In the genomic region with DNA sequence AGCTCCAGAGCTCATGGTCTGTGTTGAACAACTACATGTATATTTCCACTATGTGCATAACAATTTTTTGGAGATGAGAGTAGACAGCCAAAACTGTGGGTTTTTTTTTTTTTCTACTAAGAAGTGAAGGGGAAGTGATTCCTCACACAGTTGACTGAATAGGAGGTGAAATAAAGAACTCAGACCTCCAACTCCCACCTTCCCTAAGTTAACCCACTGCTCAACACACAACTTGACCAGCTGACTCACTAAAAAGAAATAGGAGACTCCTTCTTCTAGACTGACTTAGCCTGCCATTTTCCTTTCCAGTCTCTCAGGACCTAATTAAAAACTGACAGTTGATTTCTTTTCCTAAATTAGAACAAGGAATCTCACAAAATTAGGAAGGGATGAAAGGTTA, we compare ENCODE assay signal across 10 cellular contexts. TPM values are rescaled to one million over a fixed set of nuclear protein-coding genes. Genes with fewer than 3 reads are reported as not detected.
DNase-seq lines count a peak whose midpoint lies in the region; ATAC-seq, FAIRE-seq and TF ChIP-seq lines count a peak whose summit lies in the region.
"Had no signal": no experiment of that assay in that cellular context is flagged by ENCODE, and none has a peak within 500 bp of the region (broad histone marks: within the 10 kb centered on the region; RNA-seq: fewer than 3 reads in every experiment).

No MANE protein-coding gene starts in this region.

- peaks cover 20% of the 10 kb centered on the region for H3F3A ChIP-seq in neural progenitor cell (ENCODE audit: low read depth)

- H3K4me1 ChIP-seq in GM12878 (ENCODE audit: control insufficient read depth, insufficient read depth, low read length) (peaks cover 10% of the 10 kb centered on the region; the same call in 1 of the 2 replicates), neural progenitor cell (peaks cover 17% of the 10 kb centered on the region), upper lobe of left lung (peaks cover 20 to 37% (median 25%) of the 10 kb centered on the region in 4 donors)

- H3K79me2 ChIP-seq in GM12878 (ENCODE audit: control insufficient read depth, insufficient read depth, low read length) (peaks cover 39% of the 10 kb centered on the region), neural progenitor cell (ENCODE audit: low read depth) (peaks cover 59% of the 10 kb centered on the region)

- H4K20me1 ChIP-seq in GM12878 (ENCODE audit: control insufficient read depth, insufficient read depth) = no peaks in the 10 kb centered on the region
- H4K20me1 ChIP-seq in neural progenitor cell (ENCODE audit: low read depth) = peaks cover 31% of the 10 kb centered on the region

- peaks cover under 1% of the 10 kb centered on the region for H3K9me3 Mint-ChIP-seq in neural progenitor cell

- TF ChIP-seq EP300 in GM12878 (IDR thresholded peaks at IDR 0.05; ENCODE audit: borderline replicate concordance in 1 of 2, control insufficient read depth in 1 of 2, low read depth in 2 of 2, low read length in 2 of 2) (no peak), upper lobe of left lung (IDR thresholded peaks at IDR 0.05) (no peak)

- H3K4me3 ChIP-seq in GM12864 (ENCODE audit: low read depth, low read length) = peak overlapping the region; percentile 69; the same call in 1 of the 2 replicates
- H3K4me3 ChIP-seq in MG63 = peak overlapping the region; percentile 82; the same call in 1 of the 2 replicates
- H3K4me3 ChIP-seq in GM12878 = peak overlapping the region; percentile 86
- peak overlapping the region; percentile 84 for H3K4me3 ChIP-seq in neural progenitor cell
- H3K4me3 ChIP-seq in upper lobe of left lung = peak overlapping the region in 1 of 4 donors; percentile 66

- H2AFZ ChIP-seq in GM12878 (ENCODE audit: control insufficient read depth, low read depth, low read length) (no peak overlapping the region), neural progenitor cell (replicated peaks) (no peak overlapping the region)

- SMC1A ChIA-PET in GM12878 (lab: Charles Lee; ENCODE audit: uncharacterized antibody, unreplicated experiment) = interaction anchor here (1.6 to 1.9 kb wide), 2 partner anchors 34 to 84 kb away, joined by 4 to 8 read pairs; partner anchors contain the start of gene PHC1

- in situ Hi-C loops in GM12878 (cut with MboI) = no loop called here

- POLR2A ChIA-PET in GM12878 (lab: Charles Lee) = interaction anchor here (0.6 to 0.7 kb wide), 3 partner anchors 31 to 497 kb away, joined by 3 read pairs; no protein-coding TSS in a partner anchor

- TF ChIP-seq POLR2A in GM12878 (IDR thresholded peaks at IDR 0.05; ENCODE audit: low read depth, low read length) = no peak
- no peak for TF ChIP-seq POLR2A in upper lobe of left lung (IDR thresholded peaks at IDR 0.05)

- no peak for TF ChIP-seq RAD21 in GM12878 (IDR thresholded peaks at IDR 0.05; ENCODE audit: insufficient read depth, low read depth, low read length)

- DNase-seq in GM12864 (ENCODE audit: low read depth) (no peak), MG63 (no peak), GM12878 (ENCODE audit: low read depth, low spot score) (no peak), neural progenitor cell (ENCODE audit: low spot score) (no peak), iPS-NIHi7 (ENCODE audit: extremely low spot score) (no peak), upper lobe of left lung (no peak), NCI-H510A treated with DMSO at 0.1 percent for 48 hours (lab: John Stamatoyannopoulos, UW) (no peak)

- H3K9ac ChIP-seq in GM12878 (ENCODE audit: control insufficient read depth, insufficient read depth, low read length) (peak overlapping the region; percentile 74; the same call in 1 of the 2 replicates), neural progenitor cell (peak overlapping the region; percentile 70)

- H3K9me3 ChIP-seq in MG63 (no peaks in the 10 kb centered on the region), GM12878 (replicated peaks; ENCODE audit: control insufficient read depth, insufficient read depth, low read length) (no peaks in the 10 kb centered on the region; the same call in 2 of the 3 replicates), neural progenitor cell (ENCODE audit: low read depth) (no peaks in the 10 kb centered on the region), upper lobe of left lung (no peaks in the 10 kb centered on the region)
- H3K9me3 ChIP-seq: gastroesophageal sphincter, neutrophil had no signal

- intact Hi-C loops in GM12878 (cut with micrococcal nuclease; ENCODE audit: unreplicated experiment) = loop anchor here (2.0 kb wide), 1 partner anchor 31 kb away; no protein-coding TSS in a partner anchor

- BruUV-seq in GM12878 (replicated peaks; lab: Mats Ljungman, UMichigan) = no TSS peak

- no peak for TF ChIP-seq CTCF in GM12864 (IDR thresholded peaks at IDR 0.05; ENCODE audit: low read depth, low read length, missing control alignments)
- TF ChIP-seq CTCF in GM12878 (IDR thresholded peaks at IDR 0.05 in 2 of 3, conservative IDR thresholded peaks at IDR 0.05 in 1 of 3; ENCODE audit: control insufficient read depth in 2 of 3, extremely low read depth in 1 of 3, insufficient read depth in 1 of 3, low read depth in 3 of 3, low read length in 3 of 3) = no peak
- no peak for TF ChIP-seq CTCF in neural progenitor cell (IDR thresholded peaks at IDR 0.05)
- TF ChIP-seq CTCF in upper lobe of left lung (IDR thresholded peaks at IDR 0.05) = no peak

- H3K36me3 ChIP-seq in MG63 (peaks cover 37% of the 10 kb centered on the region), GM12878 (ENCODE audit: control insufficient read depth in 2 of 2, insufficient read depth in 2 of 2, low read length in 1 of 2) (peaks cover 4 to 20% of the 10 kb centered on the region in 2 experiments; a peak in 3 of 4 replicates), neural progenitor cell (no peaks in the 10 kb centered on the region), upper lobe of left lung (peaks cover 23 to 35% (median 27%) of the 10 kb centered on the region in 4 donors)

- ATAC-seq in GM12878 (no peak), GM21381 (IDR thresholded peaks at IDR 0.05; ENCODE audit: unreplicated experiment) (no peak), upper lobe of left lung (ENCODE audit: low FRiP score in 2 of 2) (no peak)
- ATAC-seq: gastroesophageal sphincter had no signal

- RAD21 ChIA-PET in GM12878 (lab: Charles Lee; ENCODE audit: unreplicated experiment) = interaction anchor here (2.0 to 3.3 kb wide), 3 partner anchors 33 to 319 kb away, joined by 7 to 14 read pairs (median 9); partner anchors contain the start of gene PHC1

- no peak for FAIRE-seq in GM12878 (lab: Jason Lieb, UNC)

- CTCF ChIA-PET in GM12878 (lab: Yijun Ruan, JAX) = interaction anchor here (0.6 to 2.1 kb wide), 5 partner anchors 91 to 289 kb away, joined by 3 to 7 read pairs (median 4); no protein-coding TSS in a partner anchor

- peaks cover 9% of the 10 kb centered on the region for H3K4me1 Mint-ChIP-seq in neural progenitor cell

- H3K4me3 Mint-ChIP-seq in neural progenitor cell = no peak overlapping the region

- no peak overlapping the region for H3K27ac Mint-ChIP-seq in neural progenitor cell

- peaks cover 11% of the 10 kb centered on the region for H3K36me3 Mint-ChIP-seq in neural progenitor cell

- no peaks in the 10 kb centered on the region for H3K27me3 Mint-ChIP-seq in neural progenitor cell (ENCODE audit: insufficient read depth, low read depth)

- H3K4me2 ChIP-seq in GM12878 (ENCODE audit: control insufficient read depth, insufficient read depth) (peak overlapping the region; percentile 61), neural progenitor cell (peak overlapping the region; percentile 89)

- H3K27me3 ChIP-seq in MG63 (no peaks in the 10 kb centered on the region), GM12878 (replicated peaks in 1 of 2; ENCODE audit: control insufficient read depth in 2 of 2, insufficient read depth in 2 of 2, low read length in 1 of 2) (no peaks in the 10 kb centered on the region), neural progenitor cell (no peaks in the 10 kb centered on the region), upper lobe of left lung (no peaks in the 10 kb centered on the region)
- H3K27me3 ChIP-seq: gastroesophageal sphincter, neutrophil had no signal

- H3K27ac ChIP-seq in GM12878 (ENCODE audit: control insufficient read depth, insufficient read depth) (peak overlapping the region; percentile 94), neural progenitor cell (no peak overlapping the region), upper lobe of left lung (no peak overlapping the region)

RNA-seq across cellular contexts. Expression of gene M6PR, which starts 1.7 kb away (rescaled TPM):
- 153 and 164 TPM in 2 replicates for total RNA-seq in MG63 (2014; rRNA removed; shearing (Covaris generic); ENCODE audit: low replicate concordance)
- total RNA-seq in GM12878 (2013; cell fraction: nucleolus; rRNA removed) = 166 and 176 TPM in 2 replicates
- total RNA-seq in GM12878 (2014; rRNA removed) (203 and 209 TPM in 2 replicates), GM12878 (2014; rRNA removed; fragmentation: Illumina TruSeq; extraction: Trizol) (126 and 139 TPM in 2 replicates), GM12878 (2021) (134 and 135 TPM in 2 replicates), neural progenitor cell (ENCODE audit: low replicate concordance) (113 and 124 TPM in 2 replicates), upper lobe of left lung (100 to 1,000 TPM; 136 to 239 (median 175) TPM)
- 70.7 TPM for polyA plus RNA-seq in GM12878 (2011; ENCODE audit: low read depth)
- polyA plus RNA-seq in GM12878 (2011; rRNA removed) (175 and 192 TPM in 2 replicates), GM12878 (2014; fragmentation: Illumina TruSeq; extraction: Trizol) (146 and 160 TPM in 2 replicates), GM12878 (2014; fragmentation: Nextera tagmentation; extraction: Ambion mirVana) (100 to 1,000 TPM in 1 of 2 experiments, 10 to 100 TPM in 1; 65.4 to 101 TPM), GM12878 (2014; rRNA removed) (103 and 113 TPM in 2 replicates), GM12878 (2016; fragmentation: Nextera tagmentation; extraction: Ambion mirVana) (100 to 1,000 TPM; 138 to 151 TPM)
- 159 and 184 TPM in 2 replicates for polyA plus RNA-seq in GM12878 (2011; cell fraction: cytosol; rRNA removed)
- 112 and 153 TPM in 2 replicates for polyA plus RNA-seq in GM12878 (2011; cell fraction: nucleus; rRNA removed)
- polyA plus RNA-seq in GM12878 (2012) = 108 and 148 TPM in 2 replicates
- polyA minus RNA-seq in GM12878 (2011; rRNA and poly(A)+ RNA removed) = 250 and 302 TPM in 2 replicates
- polyA minus RNA-seq in GM12878 (2011; cell fraction: cytosol; rRNA and poly(A)+ RNA removed) = 74.3 and 110 TPM in 2 replicates
- 65.3 and 71.5 TPM in 2 replicates for polyA minus RNA-seq in GM12878 (2011; cell fraction: nucleus; rRNA and poly(A)+ RNA removed)

RNA-seq across cellular contexts. Expression of gene PHC1, which starts 33.4 kb away (rescaled TPM):
- 5.9 and 13.0 TPM in 2 replicates for total RNA-seq in MG63 (2014; rRNA removed; shearing (Covaris generic); ENCODE audit: low replicate concordance)
- 47.9 and 54.4 TPM in 2 replicates for total RNA-seq in GM12878 (2013; cell fraction: nucleolus; rRNA removed)
- total RNA-seq in GM12878 (2014; rRNA removed) = 1.7 and 2.0 TPM in 2 replicates
- total RNA-seq in GM12878 (2014; rRNA removed; fragmentation: Illumina TruSeq; extraction: Trizol) = 1.9 and 2.1 TPM in 2 replicates
- total RNA-seq in GM12878 (2021) = 3.1 and 5.2 TPM in 2 replicates
- 3.9 TPM for polyA plus RNA-seq in GM12878 (2011; ENCODE audit: low read depth)
- polyA plus RNA-seq in GM12878 (2011; rRNA removed) = 12.9 and 16.3 TPM in 2 replicates
- polyA plus RNA-seq in GM12878 (2011; cell fraction: cytosol; rRNA removed) = 18.6 and 19.4 TPM in 2 replicates
- polyA plus RNA-seq in GM12878 (2011; cell fraction: nucleus; rRNA removed) = 96.2 and 117 TPM in 2 replicates
- 4.9 and 5.4 TPM in 2 replicates for polyA plus RNA-seq in GM12878 (2012)
- 3.6 and 4.2 TPM in 2 replicates for polyA plus RNA-seq in GM12878 (2014; fragmentation: Illumina TruSeq; extraction: Trizol)
- polyA plus RNA-seq in GM12878 (2014; fragmentation: Nextera tagmentation; extraction: Ambion mirVana) = under 1 TPM; 0.50 to 0.64 TPM
- polyA plus RNA-seq in GM12878 (2014; rRNA removed) = 2.9 and 3.6 TPM in 2 replicates
- polyA plus RNA-seq in GM12878 (2016; fragmentation: Nextera tagmentation; extraction: Ambion mirVana) = 1 to 10 TPM; 1.5 to 2.4 TPM
- polyA minus RNA-seq in GM12878 (2011; rRNA and poly(A)+ RNA removed) = 10.8 and 12.0 TPM in 2 replicates
- polyA minus RNA-seq in GM12878 (2011; cell fraction: cytosol; rRNA and poly(A)+ RNA removed) = 7.2 and 9.0 TPM in 2 replicates
- polyA minus RNA-seq in GM12878 (2011; cell fraction: nucleus; rRNA and poly(A)+ RNA removed) = 5.4 and 9.3 TPM in 2 replicates
- 62.7 and 90.4 TPM in 2 replicates for total RNA-seq in neural progenitor cell (ENCODE audit: low replicate concordance)
- total RNA-seq in upper lobe of left lung = 10 to 100 TPM; 23.2 to 60.8 (median 32.1) TPM

RNA-seq across cellular contexts. Expression of gene KLRG1, which starts 41.6 kb away (rescaled TPM):
- 2.1 TPM in 1 of 2 replicates, not detected in the other for total RNA-seq in MG63 (2014; rRNA removed; shearing (Covaris generic); ENCODE audit: low replicate concordance)
- total RNA-seq in GM12878 (2013; cell fraction: nucleolus; rRNA removed) = 10.8 and 18.1 TPM in 2 replicates
- total RNA-seq in GM12878 (2014; rRNA removed) (3.3 and 5.2 TPM in 2 replicates), GM12878 (2014; rRNA removed; fragmentation: Illumina TruSeq; extraction: Trizol) (2.4 and 3.5 TPM in 2 replicates), GM12878 (2021) (2.1 and 2.3 TPM in 2 replicates), neural progenitor cell (ENCODE audit: low replicate concordance) (4.7 and 26.9 TPM in 2 replicates), upper lobe of left lung (1 to 10 TPM in 5 of 6 donors, not detected in 1; 1.8 to 8.9 (median 3.2) TPM)
- 2.8 TPM for polyA plus RNA-seq in GM12878 (2011; ENCODE audit: low read depth)
- polyA plus RNA-seq in GM12878 (2011; rRNA removed) (5.5 and 7.3 TPM in 2 replicates), GM12878 (2014; fragmentation: Illumina TruSeq; extraction: Trizol) (3.4 and 3.7 TPM in 2 replicates), GM12878 (2014; fragmentation: Nextera tagmentation; extraction: Ambion mirVana) (1 to 10 TPM; 6.3 to 6.5 TPM), GM12878 (2014; rRNA removed) (2.4 and 2.7 TPM in 2 replicates), GM12878 (2016; fragmentation: Nextera tagmentation; extraction: Ambion mirVana) (1 to 10 TPM; 4.0 to 4.5 TPM)
- polyA plus RNA-seq in GM12878 (2011; cell fraction: cytosol; rRNA removed) = 3.9 and 4.3 TPM in 2 replicates
- 2.6 and 2.7 TPM in 2 replicates for polyA plus RNA-seq in GM12878 (2011; cell fraction: nucleus; rRNA removed)
- polyA plus RNA-seq in GM12878 (2012) = 1.4 and 1.8 TPM in 2 replicates
- polyA minus RNA-seq in GM12878 (2011; rRNA and poly(A)+ RNA removed) = 5.2 and 5.6 TPM in 2 replicates
- polyA minus RNA-seq in GM12878 (2011; cell fraction: cytosol; rRNA and poly(A)+ RNA removed) = 2.5 and 3.9 TPM in 2 replicates
- polyA minus RNA-seq in GM12878 (2011; cell fraction: nucleus; rRNA and poly(A)+ RNA removed) = 4.2 and 5.7 TPM in 2 replicates
